2 cellular contexts compared by ENCODE assay signal in the genomic region with DNA sequence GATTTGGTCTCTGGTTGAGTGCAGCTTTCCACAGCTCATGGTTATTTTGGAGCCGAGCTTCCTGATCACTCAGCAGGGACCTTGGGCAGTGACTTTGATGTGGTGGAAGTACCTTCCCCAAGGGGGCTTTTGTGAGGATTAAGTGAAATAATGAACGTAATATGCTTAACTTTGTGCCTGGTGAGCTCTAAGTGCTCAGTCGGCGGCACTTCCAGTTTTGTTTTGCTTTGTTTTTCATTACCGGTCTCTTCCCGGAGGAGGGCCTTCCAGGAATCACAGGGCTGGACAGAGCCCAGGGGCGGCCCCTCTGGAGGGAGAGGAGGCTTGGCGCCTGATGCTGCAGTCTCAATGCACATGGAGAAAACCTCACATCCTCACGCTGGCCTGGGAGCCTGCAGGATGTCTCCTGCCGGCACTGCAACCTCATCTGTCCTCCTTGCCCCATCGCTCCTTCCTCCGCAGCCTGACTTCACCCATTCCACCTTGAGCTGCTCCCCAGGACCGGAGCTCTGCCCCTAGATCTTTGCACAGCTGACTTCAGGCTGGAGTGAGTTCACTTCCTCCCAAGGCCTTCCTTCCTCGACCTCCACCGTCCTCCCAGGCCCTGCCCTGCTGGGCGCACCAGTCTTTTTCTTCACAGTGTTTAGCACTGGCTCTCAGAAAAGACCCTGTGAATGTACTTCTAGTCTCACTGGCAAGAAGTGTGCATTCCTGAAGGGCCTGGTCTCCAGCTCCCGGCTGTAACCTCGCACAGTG.
A peak's percentile ranks its signal among the peaks of the same experiment; 100 is the strongest.
TF ChIP-seq lines count a peak whose summit lies in the region.

No MANE protein-coding gene starts in this region.

TF ChIP-seq in SK-N-SH treated with all-trans-retinoic acid at 6 μM for 48 hours, 23 proteins besides CTCF, POLR2A, EP300 and RAD21:
- TF ChIP-seq CSDC2 (CRISPR knock-in tag; IDR thresholded peaks at IDR 0.05), result no peak
- TF ChIP-seq, protein P1, sequence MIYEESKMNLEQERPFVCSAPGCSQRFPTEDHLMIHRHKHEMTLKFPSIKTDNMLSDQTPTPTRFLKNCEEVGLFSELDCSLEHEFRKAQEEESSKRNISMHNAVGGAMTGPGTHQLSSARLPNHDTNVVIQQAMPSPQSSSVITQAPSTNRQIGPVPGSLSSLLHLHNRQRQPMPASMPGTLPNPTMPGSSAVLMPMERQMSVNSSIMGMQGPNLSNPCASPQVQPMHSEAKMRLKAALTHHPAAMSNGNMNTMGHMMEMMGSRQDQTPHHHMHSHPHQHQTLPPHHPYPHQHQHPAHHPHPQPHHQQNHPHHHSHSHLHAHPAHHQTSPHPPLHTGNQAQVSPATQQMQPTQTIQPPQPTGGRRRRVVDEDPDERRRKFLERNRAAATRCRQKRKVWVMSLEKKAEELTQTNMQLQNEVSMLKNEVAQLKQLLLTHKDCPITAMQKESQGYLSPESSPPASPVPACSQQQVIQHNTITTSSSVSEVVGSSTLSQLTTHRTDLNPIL (CRISPR knock-in tag; IDR thresholded peaks at IDR 0.05; ENCODE audit: low read depth), result no peak
- TF ChIP-seq ARNTL (CRISPR knock-in tag; IDR thresholded peaks at IDR 0.05; ENCODE audit: borderline replicate concordance, low read depth), result no peak
- TF ChIP-seq, protein P2, sequence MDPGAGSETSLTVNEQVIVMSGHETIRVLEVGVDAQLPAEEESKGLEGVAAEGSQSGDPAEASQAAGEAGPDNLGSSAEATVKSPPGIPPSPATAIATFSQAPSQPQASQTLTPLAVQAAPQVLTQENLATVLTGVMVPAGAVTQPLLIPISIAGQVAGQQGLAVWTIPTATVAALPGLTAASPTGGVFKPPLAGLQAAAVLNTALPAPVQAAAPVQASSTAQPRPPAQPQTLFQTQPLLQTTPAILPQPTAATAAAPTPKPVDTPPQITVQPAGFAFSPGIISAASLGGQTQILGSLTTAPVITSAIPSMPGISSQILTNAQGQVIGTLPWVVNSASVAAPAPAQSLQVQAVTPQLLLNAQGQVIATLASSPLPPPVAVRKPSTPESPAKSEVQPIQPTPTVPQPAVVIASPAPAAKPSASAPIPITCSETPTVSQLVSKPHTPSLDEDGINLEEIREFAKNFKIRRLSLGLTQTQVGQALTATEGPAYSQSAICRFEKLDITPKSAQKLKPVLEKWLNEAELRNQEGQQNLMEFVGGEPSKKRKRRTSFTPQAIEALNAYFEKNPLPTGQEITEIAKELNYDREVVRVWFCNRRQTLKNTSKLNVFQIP (CRISPR knock-in tag; IDR thresholded peaks at IDR 0.05; ENCODE audit: borderline replicate concordance, low read depth), result no peak
- TF ChIP-seq SNAI2 (CRISPR knock-in tag; IDR thresholded peaks at IDR 0.05), result no peak
- TF ChIP-seq TOX (CRISPR knock-in tag; IDR thresholded peaks at IDR 0.05; ENCODE audit: borderline replicate concordance), result no peak
- TF ChIP-seq, protein P3, sequence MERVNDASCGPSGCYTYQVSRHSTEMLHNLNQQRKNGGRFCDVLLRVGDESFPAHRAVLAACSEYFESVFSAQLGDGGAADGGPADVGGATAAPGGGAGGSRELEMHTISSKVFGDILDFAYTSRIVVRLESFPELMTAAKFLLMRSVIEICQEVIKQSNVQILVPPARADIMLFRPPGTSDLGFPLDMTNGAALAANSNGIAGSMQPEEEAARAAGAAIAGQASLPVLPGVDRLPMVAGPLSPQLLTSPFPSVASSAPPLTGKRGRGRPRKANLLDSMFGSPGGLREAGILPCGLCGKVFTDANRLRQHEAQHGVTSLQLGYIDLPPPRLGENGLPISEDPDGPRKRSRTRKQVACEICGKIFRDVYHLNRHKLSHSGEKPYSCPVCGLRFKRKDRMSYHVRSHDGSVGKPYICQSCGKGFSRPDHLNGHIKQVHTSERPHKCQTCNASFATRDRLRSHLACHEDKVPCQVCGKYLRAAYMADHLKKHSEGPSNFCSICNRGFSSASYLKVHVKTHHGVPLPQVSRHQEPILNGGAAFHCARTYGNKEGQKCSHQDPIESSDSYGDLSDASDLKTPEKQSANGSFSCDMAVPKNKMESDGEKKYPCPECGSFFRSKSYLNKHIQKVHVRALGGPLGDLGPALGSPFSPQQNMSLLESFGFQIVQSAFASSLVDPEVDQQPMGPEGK (CRISPR knock-in tag; IDR thresholded peaks at IDR 0.05; ENCODE audit: borderline replicate concordance), result no peak
- TF ChIP-seq GLIS3 (CRISPR knock-in tag; IDR thresholded peaks at IDR 0.05), result no peak
- no peak for TF ChIP-seq ZNF8 (CRISPR knock-in tag; IDR thresholded peaks at IDR 0.05)
- no peak for TF ChIP-seq TCF4 (CRISPR knock-in tag; IDR thresholded peaks at IDR 0.05; ENCODE audit: borderline replicate concordance)
- TF ChIP-seq ZNF565 (CRISPR knock-in tag; conservative IDR thresholded peaks at IDR 0.05; ENCODE audit: low read depth), result no peak
- TF ChIP-seq PPARA (CRISPR knock-in tag; IDR thresholded peaks at IDR 0.05; ENCODE audit: borderline replicate concordance), result no peak
- TF ChIP-seq ESRRG (CRISPR knock-in tag; IDR thresholded peaks at IDR 0.05), result no peak
TF ChIP-seq in SK-N-SH treated with all-trans-retinoic acid at 6 μM for 48 hours: peak in this region for 0.

TF ChIP-seq in H1, 55 proteins besides CTCF, POLR2A, EP300 and RAD21:
- TF ChIP-seq, protein P4, sequence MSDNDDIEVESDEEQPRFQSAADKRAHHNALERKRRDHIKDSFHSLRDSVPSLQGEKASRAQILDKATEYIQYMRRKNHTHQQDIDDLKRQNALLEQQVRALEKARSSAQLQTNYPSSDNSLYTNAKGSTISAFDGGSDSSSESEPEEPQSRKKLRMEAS (IDR thresholded peaks at IDR 0.05), result 0 out of 2 replicates have a peak, but pooled peaks have one; percentile 8
- TF ChIP-seq TAF1 (IDR thresholded peaks at IDR 0.05; ENCODE audit: low read depth, low read length) (peak; percentile 53), NANOG (IDR thresholded peaks at IDR 0.05; ENCODE audit: insufficient read depth, low read depth, low read length, poor library complexity, severe bottlenecking) (no peak), RFX5 (IDR thresholded peaks at IDR 0.05; ENCODE audit: borderline replicate concordance, low read depth, low read length) (no peak), TBP (IDR thresholded peaks at IDR 0.05; ENCODE audit: low read depth, low read length) (peak; percentile 47; the same call in 1 of the 2 replicates), SIN3A (conservative IDR thresholded peaks at IDR 0.05 in 1 of 2, IDR thresholded peaks at IDR 0.05 in 1 of 2; ENCODE audit: low read depth in 1 of 2, low read length in 2 of 2) (peak; percentile 71 to 75; a peak in 2 of 4 replicates)
